Comparison of ENCODE assay signal across 1 cellular context in the genomic region with DNA sequence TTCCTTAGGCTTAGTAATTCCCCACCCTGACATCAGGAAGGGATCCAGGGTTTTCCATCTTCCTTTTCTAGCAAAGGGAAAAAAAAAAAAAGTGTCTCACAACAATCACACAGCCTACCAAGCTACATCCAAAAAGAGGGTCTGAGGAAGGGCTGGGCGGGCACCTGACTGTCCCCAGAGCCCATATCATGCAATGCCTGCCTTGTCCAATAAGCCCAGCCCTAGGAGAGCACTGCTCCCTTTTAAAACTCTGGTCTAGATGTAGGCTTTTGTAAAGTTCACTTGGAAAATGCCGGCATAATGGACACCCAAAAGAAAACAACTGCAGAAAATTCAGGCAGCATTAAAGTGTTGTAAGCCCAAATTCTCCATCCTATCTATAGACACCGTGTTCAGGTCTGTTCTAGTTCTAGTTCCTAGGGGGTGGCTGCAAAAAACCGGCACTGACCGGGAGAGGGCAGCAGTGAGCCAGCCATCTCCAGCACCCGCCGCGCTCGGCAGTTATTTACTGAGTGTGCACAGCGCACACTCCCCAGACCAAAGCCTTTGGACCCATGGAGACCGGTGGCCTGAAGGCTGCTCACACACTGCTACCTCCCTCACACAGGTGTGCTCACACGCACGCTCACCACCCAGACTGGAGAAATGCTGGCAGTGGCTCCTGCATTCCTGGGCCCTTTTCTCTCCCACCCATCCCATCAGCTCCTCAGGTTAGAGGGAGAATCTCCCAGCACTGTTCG.
A peak's percentile ranks its signal among the peaks of the same experiment; 100 is the strongest.
TF ChIP-seq lines count a peak whose summit lies in the region.

No MANE protein-coding gene starts in this region.

TF ChIP-seq in GM12878, 131 proteins besides CTCF, POLR2A, EP300 and RAD21 (continued from another document):
- TF ChIP-seq CUX1 (IDR thresholded peaks at IDR 0.05; ENCODE audit: insufficient replicate concordance, low read depth, low read length): no peak
- TF ChIP-seq, protein P1, sequence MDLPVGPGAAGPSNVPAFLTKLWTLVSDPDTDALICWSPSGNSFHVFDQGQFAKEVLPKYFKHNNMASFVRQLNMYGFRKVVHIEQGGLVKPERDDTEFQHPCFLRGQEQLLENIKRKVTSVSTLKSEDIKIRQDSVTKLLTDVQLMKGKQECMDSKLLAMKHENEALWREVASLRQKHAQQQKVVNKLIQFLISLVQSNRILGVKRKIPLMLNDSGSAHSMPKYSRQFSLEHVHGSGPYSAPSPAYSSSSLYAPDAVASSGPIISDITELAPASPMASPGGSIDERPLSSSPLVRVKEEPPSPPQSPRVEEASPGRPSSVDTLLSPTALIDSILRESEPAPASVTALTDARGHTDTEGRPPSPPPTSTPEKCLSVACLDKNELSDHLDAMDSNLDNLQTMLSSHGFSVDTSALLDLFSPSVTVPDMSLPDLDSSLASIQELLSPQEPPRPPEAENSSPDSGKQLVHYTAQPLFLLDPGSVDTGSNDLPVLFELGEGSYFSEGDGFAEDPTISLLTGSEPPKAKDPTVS (IDR thresholded peaks at IDR 0.05; ENCODE audit: low read depth, low read length): no peak
- no peak for TF ChIP-seq CHD2 (IDR thresholded peaks at IDR 0.05; ENCODE audit: borderline replicate concordance, low read depth, low read length)
- TF ChIP-seq SP1 (IDR thresholded peaks at IDR 0.05; ENCODE audit: low read depth, low read length): no peak
- TF ChIP-seq ZNF207 (IDR thresholded peaks at IDR 0.05; ENCODE audit: borderline replicate concordance): no peak
- TF ChIP-seq SREBF1 (IDR thresholded peaks at IDR 0.05; ENCODE audit: low read length): no peak
- TF ChIP-seq, protein P2, sequence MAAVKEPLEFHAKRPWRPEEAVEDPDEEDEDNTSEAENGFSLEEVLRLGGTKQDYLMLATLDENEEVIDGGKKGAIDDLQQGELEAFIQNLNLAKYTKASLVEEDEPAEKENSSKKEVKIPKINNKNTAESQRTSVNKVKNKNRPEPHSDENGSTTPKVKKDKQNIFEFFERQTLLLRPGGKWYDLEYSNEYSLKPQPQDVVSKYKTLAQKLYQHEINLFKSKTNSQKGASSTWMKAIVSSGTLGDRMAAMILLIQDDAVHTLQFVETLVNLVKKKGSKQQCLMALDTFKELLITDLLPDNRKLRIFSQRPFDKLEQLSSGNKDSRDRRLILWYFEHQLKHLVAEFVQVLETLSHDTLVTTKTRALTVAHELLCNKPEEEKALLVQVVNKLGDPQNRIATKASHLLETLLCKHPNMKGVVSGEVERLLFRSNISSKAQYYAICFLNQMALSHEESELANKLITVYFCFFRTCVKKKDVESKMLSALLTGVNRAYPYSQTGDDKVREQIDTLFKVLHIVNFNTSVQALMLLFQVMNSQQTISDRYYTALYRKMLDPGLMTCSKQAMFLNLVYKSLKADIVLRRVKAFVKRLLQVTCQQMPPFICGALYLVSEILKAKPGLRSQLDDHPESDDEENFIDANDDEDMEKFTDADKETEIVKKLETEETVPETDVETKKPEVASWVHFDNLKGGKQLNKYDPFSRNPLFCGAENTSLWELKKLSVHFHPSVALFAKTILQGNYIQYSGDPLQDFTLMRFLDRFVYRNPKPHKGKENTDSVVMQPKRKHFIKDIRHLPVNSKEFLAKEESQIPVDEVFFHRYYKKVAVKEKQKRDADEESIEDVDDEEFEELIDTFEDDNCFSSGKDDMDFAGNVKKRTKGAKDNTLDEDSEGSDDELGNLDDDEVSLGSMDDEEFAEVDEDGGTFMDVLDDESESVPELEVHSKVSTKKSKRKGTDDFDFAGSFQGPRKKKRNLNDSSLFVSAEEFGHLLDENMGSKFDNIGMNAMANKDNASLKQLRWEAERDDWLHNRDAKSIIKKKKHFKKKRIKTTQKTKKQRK (IDR thresholded peaks at IDR 0.05; ENCODE audit: low read depth, low read length): no peak
- no peak for TF ChIP-seq PML (IDR thresholded peaks at IDR 0.05; ENCODE audit: low read length)
- no peak for TF ChIP-seq TCF3 (IDR thresholded peaks at IDR 0.05; ENCODE audit: borderline replicate concordance, insufficient read depth, low read depth, low read length)
- no peak for TF ChIP-seq MYB (IDR thresholded peaks at IDR 0.05; ENCODE audit: borderline replicate concordance, low read depth, low read length)
- no peak for TF ChIP-seq LARP7 (IDR thresholded peaks at IDR 0.05)
- TF ChIP-seq WRNIP1 (IDR thresholded peaks at IDR 0.05; ENCODE audit: borderline replicate concordance, low read depth, low read length): no peak
- 0 out of 2 replicates have a peak, but pooled peaks have one; percentile 27 for TF ChIP-seq MLLT1 (IDR thresholded peaks at IDR 0.05)
- TF ChIP-seq RELA (IDR thresholded peaks at IDR 0.05; ENCODE audit: borderline replicate concordance, partially characterized antibody): peak; percentile 34
- peak; percentile 24 to 44; a peak in 2 of 4 replicates for TF ChIP-seq BHLHE40 (IDR thresholded peaks at IDR 0.05; ENCODE audit: borderline replicate concordance in 1 of 2, low read depth in 2 of 2, low read length in 1 of 2)
- TF ChIP-seq KAT2A (conservative IDR thresholded peaks at IDR 0.05; ENCODE audit: control insufficient read depth, low read depth, low read length): no peak
- TF ChIP-seq E2F4 (IDR thresholded peaks at IDR 0.05; ENCODE audit: low read depth, low read length): 0 out of 2 replicates have a peak, but pooled peaks have one; percentile 18
- no peak for TF ChIP-seq STAT1 (conservative IDR thresholded peaks at IDR 0.05)
- no peak for TF ChIP-seq ATF7 (IDR thresholded peaks at IDR 0.05; ENCODE audit: low read depth)
- no peak for TF ChIP-seq ATF2 (IDR thresholded peaks at IDR 0.05; ENCODE audit: low read length)
- TF ChIP-seq ZBTB11 (CRISPR knock-in tag; IDR thresholded peaks at IDR 0.05): no peak
- TF ChIP-seq POU2F2 (IDR thresholded peaks at IDR 0.05; ENCODE audit: borderline replicate concordance, low read depth, low read length): no peak
- TF ChIP-seq NR2C1 (IDR thresholded peaks at IDR 0.05): no peak
- TF ChIP-seq SMC3 (IDR thresholded peaks at IDR 0.05; ENCODE audit: borderline replicate concordance, low read length): peak; percentile 65
- TF ChIP-seq ZBTB40 (IDR thresholded peaks at IDR 0.05; ENCODE audit: borderline replicate concordance): no peak
- peak; percentile 58; the same call in 1 of the 2 replicates for TF ChIP-seq YY1 (IDR thresholded peaks at IDR 0.05; ENCODE audit: low read depth, low read length)
- TF ChIP-seq GATAD2B (conservative IDR thresholded peaks at IDR 0.05; ENCODE audit: low read depth): no peak
TF ChIP-seq in GM12878: peak in this region for 8.
